ENCODE assay signal across 8 cellular contexts in the genomic region with DNA sequence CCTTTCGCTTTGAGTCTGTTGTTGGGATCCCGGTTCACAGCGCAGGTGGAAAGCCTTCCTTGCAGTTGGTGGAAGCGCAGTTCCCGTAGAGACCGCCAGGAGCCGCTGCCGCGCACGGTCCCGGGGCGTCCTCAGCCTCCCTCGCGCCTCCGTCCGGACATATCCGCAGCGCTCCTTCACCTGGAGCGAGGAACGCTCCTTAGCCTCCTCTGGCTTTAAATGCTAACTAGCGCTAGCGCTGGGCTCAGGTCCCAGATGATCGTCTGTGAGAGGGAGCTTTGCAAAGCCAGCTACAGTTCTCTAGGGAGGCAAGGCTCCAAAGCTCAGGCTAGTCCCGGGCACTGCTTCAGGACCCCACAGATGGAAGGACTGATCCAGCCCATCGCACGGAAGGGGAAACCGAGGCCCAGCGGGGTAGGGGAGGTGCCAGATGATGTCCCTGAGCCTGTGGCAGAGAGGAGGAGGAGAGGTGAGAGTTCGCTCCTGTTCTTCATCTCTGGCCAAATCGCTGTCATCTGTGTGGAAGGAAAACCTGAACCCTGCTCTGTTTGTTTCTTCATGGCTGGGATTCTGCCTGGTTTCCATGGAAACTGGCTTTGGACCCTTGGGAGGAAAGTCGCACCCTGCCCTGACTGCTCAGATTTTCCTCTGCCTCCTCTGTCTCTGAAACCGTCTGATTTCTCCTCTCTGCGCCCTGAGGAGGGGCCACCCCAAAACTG. TPM values are rescaled to one million over a fixed set of nuclear protein-coding genes. Genes with fewer than 3 reads are reported as not detected.
DNase-seq lines count a peak whose midpoint lies in the region; ATAC-seq and TF ChIP-seq lines count a peak whose summit lies in the region.

No MANE protein-coding gene starts in this region.

- ATAC-seq in GM18511 (IDR thresholded peaks at IDR 0.05; ENCODE audit: unreplicated experiment) (peak; percentile 96), HG03025 (IDR thresholded peaks at IDR 0.05; ENCODE audit: low FRiP score, unreplicated experiment) (peak; percentile 79), left lobe of liver (peak; percentile 99)

- CTCF ChIA-PET in A673 (lab: Charles Lee): no interaction called here

- peaks cover 4% of the 10 kb centered on the region for H3K4me1 ChIP-seq in A673 (ENCODE audit: insufficient read depth, low read length, poor library complexity, severe bottlenecking)

- BruUV-seq in A673 (replicated peaks; lab: Mats Ljungman, UMichigan): no TSS peak

- H3K27me3 ChIP-seq in A673 (replicated peaks; ENCODE audit: insufficient read depth, low read depth, low read length, poor library complexity): no peaks in the 10 kb centered on the region

- intact Hi-C loops in A673 (cut with micrococcal nuclease; ENCODE audit: unreplicated experiment): no loop called here

- no peaks in the 10 kb centered on the region for H3K9me3 ChIP-seq in A673 (ENCODE audit: low read depth, low read length, poor library complexity, severe bottlenecking)

- no peaks in the 10 kb centered on the region for H3K36me3 ChIP-seq in A673 (ENCODE audit: insufficient read depth, low read length, poor library complexity, severe bottlenecking)

- DNase-seq in A673 (ENCODE audit: low spot score) (peak; percentile 70), NCI-H2196 treated with DMSO at 0.1 percent for 48 hours (lab: John Stamatoyannopoulos, UW; ENCODE audit: unreplicated experiment) (peak; percentile 7), cerebellar cortex (ENCODE audit: low spot score) (peak; percentile 78), left lobe of liver (ENCODE audit: low spot score) (peak; percentile 79)
- peak; percentile 75 to 78 for DNase-seq in activated CD4-positive, alpha-beta T cell treated with anti-CD3 and anti-CD28 coated beads for 24 hours (ENCODE audit: low read depth in 2 of 2)
- DNase-seq in stimulated activated CD4-positive, alpha-beta T cell treated with anti-CD3 and anti-CD28 coated beads, Interleukin-2, amount 100 ng/mL, for 24 hours: peak; percentile 86 to 90

- POLR2A ChIA-PET in A673 (lab: Charles Lee; ENCODE audit: low non-redundant PET): no interaction called here

- no peak overlapping the region for H3K27ac ChIP-seq in A673 (ENCODE audit: low read depth, low read length, poor library complexity, severe bottlenecking)

- TF ChIP-seq CTCF in A673 (conservative IDR thresholded peaks at IDR 0.05; ENCODE audit: low read depth, low read length): peak; percentile 95

- H3K4me3 ChIP-seq in A673 (ENCODE audit: low read depth, low read length, poor library complexity, severe bottlenecking): no peak overlapping the region

RNA-seq across cellular contexts. Expression of gene COL15A1, which starts 31.4 kb away (rescaled TPM):
- total RNA-seq in A673 (2021): 0.04 TPM in 1 of 2 replicates, not detected in the other
- 0.23 TPM for total RNA-seq in left lobe of liver

Comparison
In these comparisons a context has a peak if more than half of its experiments do, and no peak if none do; other contexts are left out.
1. DNase-seq: peak in every context shown above with its lines; median percentile 88 in stimulated activated CD4-positive, alpha-beta T cell treated with anti-CD3 and anti-CD28 coated beads, Interleukin-2, amount 100 ng/mL, for 24 hours; 79 in left lobe of liver; 78 in cerebellar cortex; 76 in activated CD4-positive, alpha-beta T cell treated with anti-CD3 and anti-CD28 coated beads for 24 hours; 70 in A673; 7 in NCI-H2196 treated with DMSO at 0.1 percent for 48 hours.